Comparison of ENCODE assay signal across 18 cellular contexts in the genomic region with DNA sequence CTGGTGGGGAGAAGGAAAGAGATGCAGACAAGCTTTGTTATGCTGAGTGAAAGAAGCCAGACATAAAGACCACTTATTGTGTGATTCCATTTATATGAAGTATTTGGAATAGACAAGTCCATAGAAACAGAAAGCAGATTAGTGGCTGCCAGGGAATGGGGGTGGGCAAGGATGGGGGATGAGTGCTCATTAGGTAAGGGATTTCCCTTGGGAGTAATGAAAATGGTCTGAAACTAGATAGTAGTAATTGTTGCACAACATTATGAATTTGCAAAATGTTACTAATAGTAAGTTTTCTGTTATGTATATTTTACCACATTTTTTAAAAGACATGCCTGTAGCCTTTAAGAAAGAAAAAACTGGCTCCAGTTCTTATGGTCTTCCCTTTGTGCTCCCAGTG.
"Had no signal": no experiment of that assay in that cellular context is flagged by ENCODE, and none has a peak within 500 bp of the region (broad histone marks: within the 10 kb centered on the region; RNA-seq: fewer than 3 reads in every experiment).

No MANE protein-coding gene starts in this region.

- H3K4me3 ChIP-seq: dorsolateral prefrontal cortex, hepatocyte, lung, neural progenitor cell, ovary, right atrium auricular region, smooth muscle cell had no signal

- DNase-seq: cortex of kidney; dorsolateral prefrontal cortex; effector CD8-positive, alpha-beta T cell; foreskin fibroblast; head of caudate nucleus; left colon; left ventricle myocardium superior; mesenchymal stem cell; midbrain; nucleus accumbens; ovary; stimulated activated CD4-positive, alpha-beta T cell treated with anti-CD3 and anti-CD28 coated beads, Interleukin-2, amount 100 ng/mL, for 48 hours; stimulated activated naive CD4-positive, alpha-beta T cell treated with Interleukin-2 at 50 U/mL for 16 hours had no signal
